In the genomic region with DNA sequence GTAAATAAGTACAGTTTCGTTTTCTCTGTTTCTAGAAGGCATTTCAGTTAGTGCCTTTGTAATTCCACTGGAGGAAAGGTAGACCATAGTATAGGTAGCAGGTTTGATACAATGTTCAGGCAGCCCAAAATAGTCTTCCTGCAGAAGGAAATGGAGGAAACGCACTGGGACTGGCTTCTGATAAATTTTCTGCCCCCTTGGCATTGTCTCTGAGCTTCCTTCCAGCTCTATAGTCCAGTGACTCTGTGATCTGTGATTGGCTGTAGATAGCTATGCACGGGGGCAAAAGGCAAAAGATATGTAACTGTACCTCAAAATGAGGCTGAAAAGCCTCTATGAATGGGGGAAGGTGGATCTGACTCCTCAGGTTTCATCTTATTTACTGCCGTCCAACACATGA, we compare ENCODE assay signal across 23 cellular contexts.
"Had no signal": no experiment of that assay in that cellular context is flagged by ENCODE, and none has a peak within 500 bp of the region (broad histone marks: within the 10 kb centered on the region; RNA-seq: fewer than 3 reads in every experiment).

No MANE protein-coding gene starts in this region.

- H3K9me3 Mint-ChIP-seq: activated B cell treated with CpG ODN at 0.5 μM for 24 hours; activated CD4-positive, alpha-beta memory T cell treated with anti-CD3 and anti-CD28 coated beads, Interleukin-2, amount 10 ng/mL, durations not matched to agents 7 days and 5 days; activated naive CD8-positive, alpha-beta T cell treated with anti-CD3 and anti-CD28 coated beads, Interleukin-2, amount 10 ng/mL, durations not matched to agents 7 days and 5 days; activated T-cell treated with anti-CD3 and anti-CD28 coated beads, Interleukin-2, amount 50 U/mL, for 72 hours had no signal

- H3K27ac ChIP-seq: KMS-11, SJCRH30 had no signal

- H3K36me3 ChIP-seq: adrenal gland, SJCRH30 had no signal

- H3K9ac ChIP-seq: KMS-11, SK-N-SH had no signal

- H3K27me3 Mint-ChIP-seq: activated B cell treated with CpG ODN at 0.5 μM for 24 hours; activated CD4-positive, alpha-beta memory T cell treated with anti-CD3 and anti-CD28 coated beads, Interleukin-2, amount 10 ng/mL, durations not matched to agents 7 days and 5 days; activated naive CD8-positive, alpha-beta T cell treated with anti-CD3 and anti-CD28 coated beads, Interleukin-2, amount 10 ng/mL, durations not matched to agents 7 days and 5 days had no signal

- H3K4me3 Mint-ChIP-seq: activated B cell treated with CpG ODN at 0.5 μM for 24 hours; activated CD4-positive, alpha-beta memory T cell treated with anti-CD3 and anti-CD28 coated beads, Interleukin-2, amount 10 ng/mL, durations not matched to agents 7 days and 5 days; activated naive CD8-positive, alpha-beta T cell treated with anti-CD3 and anti-CD28 coated beads, Interleukin-2, amount 10 ng/mL, durations not matched to agents 7 days and 5 days; activated T-cell treated with anti-CD3 and anti-CD28 coated beads, Interleukin-2, amount 50 U/mL, for 72 hours had no signal

- ATAC-seq: activated T-cell treated with anti-CD3 and anti-CD28 coated beads, Interleukin-2, amount 50 U/mL, for 72 hours; Right ventricle myocardium inferior had no signal

- H3K27ac Mint-ChIP-seq: activated B cell treated with CpG ODN at 0.5 μM for 24 hours; activated CD4-positive, alpha-beta memory T cell treated with anti-CD3 and anti-CD28 coated beads, Interleukin-2, amount 10 ng/mL, durations not matched to agents 7 days and 5 days; activated naive CD8-positive, alpha-beta T cell treated with anti-CD3 and anti-CD28 coated beads, Interleukin-2, amount 10 ng/mL, durations not matched to agents 7 days and 5 days; activated T-cell treated with anti-CD3 and anti-CD28 coated beads, Interleukin-2, amount 50 U/mL, for 72 hours had no signal

- H3K9me3 ChIP-seq: adrenal gland, SJCRH30, SK-N-SH had no signal

- H3K4me3 ChIP-seq: adrenal gland, SJCRH30 had no signal

- DNase-seq: activated B cell treated with CpG ODN at 0.5 μM for 24 hours; activated CD4-positive, alpha-beta memory T cell treated with anti-CD3 and anti-CD28 coated beads, Interleukin-2, amount 10 ng/mL, durations not matched to agents 7 days and 5 days; activated CD4-positive, alpha-beta T cell treated with anti-CD3 and anti-CD28 coated beads, Interleukin-2, amount 50 U/mL, for 1 hour; activated naive CD4-positive, alpha-beta T cell treated with anti-CD3 and anti-CD28 coated beads, Interleukin-2, amount 50 U/mL, for 16 hours; activated naive CD8-positive, alpha-beta T cell treated with anti-CD3 and anti-CD28 coated beads, Interleukin-2, amount 10 ng/mL, durations not matched to agents 7 days and 5 days; activated T-cell treated with anti-CD3 and anti-CD28 coated beads for 4 hours; activated T-cell treated with anti-CD3 and anti-CD28 coated beads, Interleukin-2, amount 50 U/mL, for 72 hours; adrenal gland; anterior cingulate cortex; cerebellar nuclear complex; NCI-H1092; NCI-H1417; NCI-H1930; NCI-H2107; NCI-H2171 treated with DMSO at 0.1 percent for 48 hours; NCI-H226; NCI-H526; NCI-H82; SJCRH30; SK-N-SH; T-helper 1 cell had no signal

- H3K4me2 ChIP-seq: KMS-11, SK-N-SH had no signal

- H3K27me3 ChIP-seq: adrenal gland, SJCRH30 had no signal

- H3K36me3 Mint-ChIP-seq: activated naive CD8-positive, alpha-beta T cell treated with anti-CD3 and anti-CD28 coated beads, Interleukin-2, amount 10 ng/mL, durations not matched to agents 7 days and 5 days had no signal
